8 cellular contexts compared by ENCODE assay signal in the genomic region with DNA sequence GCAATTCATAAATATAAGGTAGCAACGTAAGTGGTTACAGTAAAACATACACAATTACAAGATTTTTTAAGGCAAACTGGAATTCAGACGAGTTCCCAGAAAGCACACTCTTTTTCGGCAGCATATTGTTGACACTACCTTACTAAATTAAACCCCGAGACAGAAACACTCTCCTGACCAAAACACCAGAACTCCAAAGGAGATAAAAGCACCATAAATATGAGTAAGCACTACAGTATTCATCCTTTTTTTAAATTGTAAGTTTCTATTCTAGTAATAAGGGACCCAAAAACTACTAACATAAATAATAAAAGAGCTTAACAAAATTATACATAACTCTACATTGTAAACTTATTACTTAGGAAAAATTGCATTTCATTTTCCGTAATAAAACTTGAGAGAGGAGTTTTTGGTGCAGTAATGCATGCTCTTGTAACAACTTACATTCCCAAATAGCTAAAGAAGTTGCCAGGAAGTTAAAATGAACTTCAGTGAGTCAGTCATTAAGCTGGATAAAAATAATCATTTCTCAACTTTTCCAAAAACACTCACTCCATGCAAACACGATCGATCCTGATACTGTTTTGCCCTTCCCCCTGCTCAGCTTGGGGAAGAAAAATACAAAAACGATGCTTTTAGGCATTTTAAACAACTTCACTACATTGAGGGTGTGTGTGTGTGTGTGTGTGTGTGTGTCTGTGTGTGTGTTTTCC. TPM values are rescaled to one million over a fixed set of nuclear protein-coding genes. Genes with fewer than 3 reads are reported as not detected.
DNase-seq lines count a peak whose midpoint lies in the region; ATAC-seq and TF ChIP-seq lines count a peak whose summit lies in the region.

No MANE protein-coding gene starts in this region.

- ATAC-seq in activated CD8-positive, alpha-beta T cell treated with anti-CD3 and anti-CD28 coated beads, Interleukin-2, amount 10 ng/mL, durations not matched to agents 7 days and 5 days, result no peak
- ATAC-seq in stimulated activated naive CD8-positive, alpha-beta T cell treated with anti-CD3 and anti-CD28 coated beads, Interleukin-15, amount 100 ng/mL, for 72 hours, result no peak

- no peak for TF ChIP-seq CTCF in HFF-Myc (IDR thresholded peaks at IDR 0.05; ENCODE audit: low read depth, low read length, missing control alignments)

- peak overlapping the region; percentile 86 for H3K27ac Mint-ChIP-seq in activated CD8-positive, alpha-beta T cell treated with anti-CD3 and anti-CD28 coated beads, Interleukin-2, amount 10 ng/mL, durations not matched to agents 7 days and 5 days
- H3K27ac Mint-ChIP-seq in stimulated activated naive CD8-positive, alpha-beta T cell treated with anti-CD3 and anti-CD28 coated beads, Interleukin-15, amount 100 ng/mL, for 72 hours, result peak overlapping the region; percentile 92 to 97

- DNase-seq in HFF-Myc (ENCODE audit: extremely low read depth, low read depth) (no peak), ecto neural progenitor cell (ENCODE audit: low spot score) (no peak), GM19238 (ENCODE audit: insufficient read length, low spot score) (no peak), NCI-H69 (lab: John Stamatoyannopoulos, UW) (no peak), glomerular visceral epithelial cell (ENCODE audit: extremely low spot score) (no peak)
- DNase-seq in activated CD8-positive, alpha-beta T cell treated with anti-CD3 and anti-CD28 coated beads, Interleukin-2, amount 10 ng/mL, durations not matched to agents 7 days and 5 days, result no peak
- no peak for DNase-seq in stimulated activated naive CD8-positive, alpha-beta T cell treated with anti-CD3 and anti-CD28 coated beads, Interleukin-15, amount 100 ng/mL, for 72 hours

- POLR2A ChIA-PET in activated CD8-positive, alpha-beta T cell treated with anti-CD3 and anti-CD28 coated beads, Interleukin-2, amount 10 ng/mL, durations not matched to agents 7 days and 5 days (lab: Charles Lee), result interaction anchor here (0.5 to 3.5 kb wide), 11 partner anchors 8 to 101 kb away, joined by 3 to 35 read pairs (median 4); no protein-coding TSS in a partner anchor

- H3K4me1 Mint-ChIP-seq in activated CD8-positive, alpha-beta T cell treated with anti-CD3 and anti-CD28 coated beads, Interleukin-2, amount 10 ng/mL, durations not matched to agents 7 days and 5 days (ENCODE audit: low read depth), result peaks cover 53% of the 10 kb centered on the region
- peaks cover 52% of the 10 kb centered on the region for H3K4me1 Mint-ChIP-seq in stimulated activated naive CD8-positive, alpha-beta T cell treated with anti-CD3 and anti-CD28 coated beads, Interleukin-15, amount 100 ng/mL, for 72 hours

- peaks cover 2% of the 10 kb centered on the region for H3K9me3 ChIP-seq in iPS-18c (ENCODE audit: control insufficient read depth, insufficient read depth, low read length)

- peaks cover 45% of the 10 kb centered on the region for H3K36me3 Mint-ChIP-seq in activated CD8-positive, alpha-beta T cell treated with anti-CD3 and anti-CD28 coated beads, Interleukin-2, amount 10 ng/mL, durations not matched to agents 7 days and 5 days (ENCODE audit: low read depth)

- no peaks in the 10 kb centered on the region for H3K9me3 Mint-ChIP-seq in activated CD8-positive, alpha-beta T cell treated with anti-CD3 and anti-CD28 coated beads, Interleukin-2, amount 10 ng/mL, durations not matched to agents 7 days and 5 days (ENCODE audit: insufficient read depth)
- H3K9me3 Mint-ChIP-seq in stimulated activated naive CD8-positive, alpha-beta T cell treated with anti-CD3 and anti-CD28 coated beads, Interleukin-15, amount 100 ng/mL, for 72 hours, result no peaks in the 10 kb centered on the region

- CTCF ChIA-PET in activated CD8-positive, alpha-beta T cell treated with anti-CD3 and anti-CD28 coated beads, Interleukin-2, amount 10 ng/mL, durations not matched to agents 7 days and 5 days (lab: Charles Lee), result interaction anchor here (0.9 to 4.3 kb wide), 7 partner anchors 13 to 137 kb away, joined by 3 to 17 read pairs (median 4); no protein-coding TSS in a partner anchor

- H3K4me3 ChIP-seq in HFF-Myc (replicated peaks; ENCODE audit: low read depth, low read length), result peak overlapping the region; percentile 88
- peak overlapping the region; percentile 77 for H3K4me3 ChIP-seq in iPS-18c (ENCODE audit: insufficient read depth, low read depth, low read length)

- peak overlapping the region; percentile 88 for H3K4me3 Mint-ChIP-seq in activated CD8-positive, alpha-beta T cell treated with anti-CD3 and anti-CD28 coated beads, Interleukin-2, amount 10 ng/mL, durations not matched to agents 7 days and 5 days
- H3K4me3 Mint-ChIP-seq in stimulated activated naive CD8-positive, alpha-beta T cell treated with anti-CD3 and anti-CD28 coated beads, Interleukin-15, amount 100 ng/mL, for 72 hours, result peak overlapping the region; percentile 75 to 90

- no peaks in the 10 kb centered on the region for H3K27me3 Mint-ChIP-seq in activated CD8-positive, alpha-beta T cell treated with anti-CD3 and anti-CD28 coated beads, Interleukin-2, amount 10 ng/mL, durations not matched to agents 7 days and 5 days (ENCODE audit: low read depth)
- no peaks in the 10 kb centered on the region for H3K27me3 Mint-ChIP-seq in stimulated activated naive CD8-positive, alpha-beta T cell treated with anti-CD3 and anti-CD28 coated beads, Interleukin-15, amount 100 ng/mL, for 72 hours

RNA-seq across cellular contexts. Expression of a gene that starts 2.0 kb away (rescaled TPM):
- 100 to 1,000 TPM; 154 to 164 TPM for total RNA-seq in activated CD8-positive, alpha-beta T cell treated with anti-CD3 and anti-CD28 coated beads, Interleukin-2, amount 10 ng/mL, durations not matched to agents 7 days and 5 days
